2 cellular contexts compared by ENCODE assay signal in genomic region chr20:51262240-51262639, GRCh38.
TF ChIP-seq lines count a peak whose summit lies in the region.

No MANE protein-coding gene starts in this region.

TF ChIP-seq in HepG2, 621 proteins besides CTCF, POLR2A, EP300 and RAD21 (continues in another document):
- TF ChIP-seq ATRX (CRISPR knock-in tag; IDR thresholded peaks at IDR 0.05; ENCODE audit: borderline replicate concordance) = no peak
- no peak for TF ChIP-seq TP53 (CRISPR knock-in tag; conservative IDR thresholded peaks at IDR 0.05)
- TF ChIP-seq ZNF18 (CRISPR knock-in tag; IDR thresholded peaks at IDR 0.05; ENCODE audit: insufficient replicate concordance) = no peak
- TF ChIP-seq ARNT (IDR thresholded peaks at IDR 0.05) = no peak
- no peak for TF ChIP-seq ZNF33B (CRISPR knock-in tag; IDR thresholded peaks at IDR 0.05)
- no peak for TF ChIP-seq SRY (CRISPR knock-in tag; IDR thresholded peaks at IDR 0.05)
- peak; percentile 28 for TF ChIP-seq ASH2L (IDR thresholded peaks at IDR 0.05; ENCODE audit: insufficient read length, low read depth, low read length)
- no peak for TF ChIP-seq TAF15 (IDR thresholded peaks at IDR 0.05; ENCODE audit: low read depth, low read length, poor library complexity, severe bottlenecking)
- no peak for TF ChIP-seq SP2 (CRISPR knock-in tag; IDR thresholded peaks at IDR 0.05)
- no peak for TF ChIP-seq DRAP1 (CRISPR knock-in tag; IDR thresholded peaks at IDR 0.05)
- no peak for TF ChIP-seq EED (CRISPR knock-in tag; IDR thresholded peaks at IDR 0.05)
- no peak for TF ChIP-seq ZFP36 (IDR thresholded peaks at IDR 0.05; ENCODE audit: borderline replicate concordance, low read depth, low read length, partially characterized antibody)
- TF ChIP-seq ZNF530 (CRISPR knock-in tag; IDR thresholded peaks at IDR 0.05; ENCODE audit: low read depth) = no peak
- no peak for TF ChIP-seq MIER2 (CRISPR knock-in tag; IDR thresholded peaks at IDR 0.05)
- no peak for TF ChIP-seq ZNF768 (CRISPR knock-in tag; IDR thresholded peaks at IDR 0.05)
- no peak for TF ChIP-seq PHF8 (CRISPR knock-in tag; IDR thresholded peaks at IDR 0.05)
- no peak for TF ChIP-seq GMEB2 (CRISPR knock-in tag; IDR thresholded peaks at IDR 0.05; ENCODE audit: low read depth)
- TF ChIP-seq STAG1 (CRISPR knock-in tag; IDR thresholded peaks at IDR 0.05) = no peak
- peak; percentile 50; the same call in 1 of the 2 replicates for TF ChIP-seq ZNF609 (CRISPR knock-in tag; IDR thresholded peaks at IDR 0.05; ENCODE audit: borderline replicate concordance)
- TF ChIP-seq IRF2 (CRISPR knock-in tag; IDR thresholded peaks at IDR 0.05) = no peak
- peak; percentile 44 for TF ChIP-seq RARA (CRISPR knock-in tag; IDR thresholded peaks at IDR 0.05)
- no peak for TF ChIP-seq ZNF644 (CRISPR knock-in tag; IDR thresholded peaks at IDR 0.05; ENCODE audit: low read depth)

TF ChIP-seq in IMR-90, 13 proteins besides CTCF, POLR2A, EP300 and RAD21:
- TF ChIP-seq USF2 (IDR thresholded peaks at IDR 0.05; ENCODE audit: low read depth, low read length) = no peak
- TF ChIP-seq SMC3 (IDR thresholded peaks at IDR 0.05; ENCODE audit: low read depth, low read length) = no peak
- no peak for TF ChIP-seq BHLHE40 (IDR thresholded peaks at IDR 0.05; ENCODE audit: low read depth, low read length)
- TF ChIP-seq CHD1 (IDR thresholded peaks at IDR 0.05; ENCODE audit: low read depth, low read length) = no peak
- TF ChIP-seq RCOR1 (IDR thresholded peaks at IDR 0.05; ENCODE audit: insufficient replicate concordance, low read length) = no peak
- no peak for TF ChIP-seq FOS (IDR thresholded peaks at IDR 0.05; ENCODE audit: low read depth, low read length)
- no peak for TF ChIP-seq MXI1 (IDR thresholded peaks at IDR 0.05; ENCODE audit: borderline replicate concordance, low read depth, low read length)
- no peak for TF ChIP-seq MAZ (IDR thresholded peaks at IDR 0.05; ENCODE audit: borderline replicate concordance, low read depth, low read length)
- TF ChIP-seq CEBPB (IDR thresholded peaks at IDR 0.05; ENCODE audit: low read depth, low read length) = no peak
- no peak for TF ChIP-seq MAFK (IDR thresholded peaks at IDR 0.05; ENCODE audit: low read depth, low read length)
